Comparison of ENCODE assay signal across 19 cellular contexts in genomic region chr10:71316081-71316785, GRCh38. TPM values are rescaled to one million over a fixed set of nuclear protein-coding genes. Genes with fewer than 3 reads are reported as not detected.
DNase-seq lines count a peak whose midpoint lies in the region; TF ChIP-seq lines count a peak whose summit lies in the region.
"Had no signal": no experiment of that assay in that cellular context is flagged by ENCODE, and none has a peak within 500 bp of the region (broad histone marks: within the 10 kb centered on the region; RNA-seq: fewer than 3 reads in every experiment).

No MANE protein-coding gene starts in this region.

- DNase-seq in DMS 273 (lab: John Stamatoyannopoulos, UW; ENCODE audit: unreplicated experiment) (peak; percentile 13), DMS 273 treated with DMSO at 0.1 percent for 48 hours (lab: John Stamatoyannopoulos, UW) (no peak), mesothelial cell of epicardium (ENCODE audit: low spot score in 2 of 2, unreplicated experiment in 2 of 2) (no peak), NCI-H226 (no peak), tibial artery (no peak), NCI-H1105 treated with DMSO at 0.1 percent for 48 hours (lab: John Stamatoyannopoulos, UW) (no peak)
- peak; percentile 55 for DNase-seq in Jurkat, Clone E6-1 (ENCODE audit: low read depth, low spot score)
- no peak for DNase-seq in activated T-helper 2 cell treated with anti-CD3 and anti-CD28 coated beads, Interferon-gamma antibody, Interleukin-2, Interleukin-4, amounts not matched to agents 10 μg/mL and 5 μg/mL and 100 μg/mL, durations not matched to agents 14 hours and 24 hours and 36 hours (ENCODE audit: low spot score)
- DNase-seq: amygdala; CD8-positive, alpha-beta memory T cell; hippocampal formation; left colon; trophoblast cell had no signal

- no peak overlapping the region for H3K4me3 ChIP-seq in Jurkat, Clone E6-1 (ENCODE audit: low read length)
- H3K4me3 ChIP-seq in tibial artery: no peak overlapping the region
- H3K4me3 ChIP-seq: coronary artery, esophagus muscularis mucosa, prostate gland, SJSA1 had no signal

- H3K9me3 Mint-ChIP-seq in activated T-helper 2 cell treated with anti-CD3 and anti-CD28 coated beads, Interferon-gamma antibody, Interleukin-2, Interleukin-4, amounts not matched to agents 10 μg/mL and 5 μg/mL and 100 μg/mL, durations not matched to agents 14 hours and 24 hours and 36 hours: no peaks in the 10 kb centered on the region
- no peaks in the 10 kb centered on the region for H3K9me3 Mint-ChIP-seq in mesothelial cell of epicardium
- H3K9me3 Mint-ChIP-seq: CD8-positive, alpha-beta memory T cell; WTC11 had no signal

- intact Hi-C loops in activated T-helper 2 cell treated with anti-CD3 and anti-CD28 coated beads, Interferon-gamma antibody, Interleukin-2, Interleukin-4, amounts not matched to agents 10 μg/mL and 5 μg/mL and 100 μg/mL, durations not matched to agents 14 hours and 24 hours and 36 hours (cut with micrococcal nuclease): loop anchor here (1.0 to 10.0 kb wide), 6 partner anchors 291 to 1019 kb away; partner anchors contain the start of gene VSIR
- intact Hi-C loops in tibial artery (cut with DNase I; ENCODE audit: low total_unique reads): loop anchor here (5.0 to 10.0 kb wide), 3 partner anchors 256 to 496 kb away; no protein-coding TSS in a partner anchor

- no peak for TF ChIP-seq CTCF in mesothelial cell of epicardium (IDR thresholded peaks at IDR 0.05; ENCODE audit: unreplicated experiment)
- TF ChIP-seq CTCF in tibial artery (IDR thresholded peaks at IDR 0.05): no peak

- H3K27me3 ChIP-seq in tibial artery: no peaks in the 10 kb centered on the region
- H3K27me3 ChIP-seq: esophagus muscularis mucosa had no signal

- no peaks in the 10 kb centered on the region for H3K9me3 ChIP-seq in tibial artery
- H3K9me3 ChIP-seq: esophagus muscularis mucosa, prostate gland, SJSA1 had no signal

- peaks cover 0 to 34% (median 17%) of the 10 kb centered on the region in 4 donors for H3K4me1 ChIP-seq in tibial artery
- H3K4me1 ChIP-seq: prostate gland had no signal

- peak overlapping the region; percentile 18 for H3K27ac Mint-ChIP-seq in activated T-helper 2 cell treated with anti-CD3 and anti-CD28 coated beads, Interferon-gamma antibody, Interleukin-2, Interleukin-4, amounts not matched to agents 10 μg/mL and 5 μg/mL and 100 μg/mL, durations not matched to agents 14 hours and 24 hours and 36 hours
- peak overlapping the region; percentile 83 for H3K27ac Mint-ChIP-seq in mesothelial cell of epicardium
- H3K27ac Mint-ChIP-seq: CD8-positive, alpha-beta memory T cell; WTC11 had no signal

- no peaks in the 10 kb centered on the region for H3K36me3 Mint-ChIP-seq in activated T-helper 2 cell treated with anti-CD3 and anti-CD28 coated beads, Interferon-gamma antibody, Interleukin-2, Interleukin-4, amounts not matched to agents 10 μg/mL and 5 μg/mL and 100 μg/mL, durations not matched to agents 14 hours and 24 hours and 36 hours (ENCODE audit: low read depth)
- H3K36me3 Mint-ChIP-seq in mesothelial cell of epicardium: peaks cover 2% of the 10 kb centered on the region
- H3K36me3 Mint-ChIP-seq: WTC11 had no signal

- peaks cover 8% of the 10 kb centered on the region for H3K27me3 Mint-ChIP-seq in activated T-helper 2 cell treated with anti-CD3 and anti-CD28 coated beads, Interferon-gamma antibody, Interleukin-2, Interleukin-4, amounts not matched to agents 10 μg/mL and 5 μg/mL and 100 μg/mL, durations not matched to agents 14 hours and 24 hours and 36 hours (ENCODE audit: low read depth)
- no peaks in the 10 kb centered on the region for H3K27me3 Mint-ChIP-seq in mesothelial cell of epicardium (ENCODE audit: low read depth)

- no peaks in the 10 kb centered on the region for H3K36me3 ChIP-seq in tibial artery
- H3K36me3 ChIP-seq: esophagus muscularis mucosa, prostate gland, SJSA1 had no signal

- no peak overlapping the region for H3K27ac ChIP-seq in tibial artery
- H3K27ac ChIP-seq: 22Rv1, coronary artery, esophagus muscularis mucosa, prostate gland, SJSA1 had no signal

- no peak overlapping the region for H3K4me3 Mint-ChIP-seq in activated T-helper 2 cell treated with anti-CD3 and anti-CD28 coated beads, Interferon-gamma antibody, Interleukin-2, Interleukin-4, amounts not matched to agents 10 μg/mL and 5 μg/mL and 100 μg/mL, durations not matched to agents 14 hours and 24 hours and 36 hours (ENCODE audit: low read depth)
- no peak overlapping the region for H3K4me3 Mint-ChIP-seq in mesothelial cell of epicardium
- H3K4me3 Mint-ChIP-seq: WTC11 had no signal

- H3K4me1 Mint-ChIP-seq in activated T-helper 2 cell treated with anti-CD3 and anti-CD28 coated beads, Interferon-gamma antibody, Interleukin-2, Interleukin-4, amounts not matched to agents 10 μg/mL and 5 μg/mL and 100 μg/mL, durations not matched to agents 14 hours and 24 hours and 36 hours (ENCODE audit: low read depth): peaks cover 33% of the 10 kb centered on the region
- peaks cover 48% of the 10 kb centered on the region for H3K4me1 Mint-ChIP-seq in mesothelial cell of epicardium

RNA-seq across cellular contexts. Expression of gene SLC29A3, which starts 2.8 kb away (rescaled TPM):
- 13.1 TPM for polyA plus RNA-seq in Jurkat, Clone E6-1 (2012; ENCODE audit: insufficient read depth, insufficient read length)
- 7.2 and 7.3 TPM in 2 replicates for total RNA-seq in activated T-helper 2 cell treated with anti-CD3 and anti-CD28 coated beads, Interferon-gamma antibody, Interleukin-2, Interleukin-4, amounts not matched to agents 10 μg/mL and 5 μg/mL and 100 μg/mL, durations not matched to agents 14 hours and 24 hours and 36 hours
- total RNA-seq in mesothelial cell of epicardium: 10.8 to 11.4 TPM (median 11.0 TPM) in 3 replicates

Comparison
In these comparisons a context has a peak if more than half of its experiments do, and no peak if none do; other contexts are left out.
1. DNase-seq: peak in DMS 273 (single experiment) and Jurkat, Clone E6-1 (single experiment); none in DMS 273 treated with DMSO at 0.1 percent for 48 hours (single experiment), activated T-helper 2 cell treated with anti-CD3 and anti-CD28 coated beads, Interferon-gamma antibody, Interleukin-2, Interleukin-4, amounts not matched to agents 10 μg/mL and 5 μg/mL and 100 μg/mL, durations not matched to agents 14 hours and 24 hours and 36 hours (single experiment), mesothelial cell of epicardium (0 of 2), NCI-H226 (single experiment), tibial artery (0 of 2) and NCI-H1105 treated with DMSO at 0.1 percent for 48 hours (single experiment).